In genomic region chrX:23792861-23793553, GRCh38 we compare ENCODE assay signal across 20 cellular contexts. TPM values are rescaled to one million over a fixed set of nuclear protein-coding genes. Genes with fewer than 3 reads are reported as not detected.
A peak's percentile ranks its signal among the peaks of the same experiment; 100 is the strongest.
DNase-seq lines count a peak whose midpoint lies in the region; ATAC-seq, FAIRE-seq and TF ChIP-seq lines count a peak whose summit lies in the region.
"Had no signal": no experiment of that assay in that cellular context is flagged by ENCODE, and none has a peak within 500 bp of the region (broad histone marks: within the 10 kb centered on the region; RNA-seq: fewer than 3 reads in every experiment).

No MANE protein-coding gene starts in this region.

- no peaks in the 10 kb centered on the region for H3K27me3 ChIP-seq in pancreas

- no peak for TF ChIP-seq RAD21 in A549 (conservative IDR thresholded peaks at IDR 0.05 in 1 of 2, IDR thresholded peaks at IDR 0.05 in 1 of 2)

- no peaks in the 10 kb centered on the region for H3K9me3 ChIP-seq in A549
- no peaks in the 10 kb centered on the region for H3K9me3 ChIP-seq in pancreas
- H3K9me3 ChIP-seq: psoas muscle had no signal

- no peaks in the 10 kb centered on the region for H3K36me3 ChIP-seq in pancreas

- 0 out of 3 replicates have a peak overlapping the region, but pooled peaks have one; percentile 0 for H3K4me2 ChIP-seq in A549

- no peak for TF ChIP-seq EP300 in A549 (IDR thresholded peaks at IDR 0.05)

- no peaks in the 10 kb centered on the region for H3K9me3 Mint-ChIP-seq in endothelial cell (ENCODE audit: unreplicated experiment)
- H3K9me3 Mint-ChIP-seq: stimulated activated effector memory CD8-positive, alpha-beta T cell treated with anti-CD3 and anti-CD28 coated beads, Interleukin-12 subunit alpha, Interleukin-12 subunit beta, amount 100 ng/mL, for 72 hours had no signal

- no peaks in the 10 kb centered on the region for H3K36me3 Mint-ChIP-seq in endothelial cell (ENCODE audit: low read depth, unreplicated experiment)
- H3K36me3 Mint-ChIP-seq: stimulated activated effector memory CD8-positive, alpha-beta T cell treated with anti-CD3 and anti-CD28 coated beads, Interleukin-12 subunit alpha, Interleukin-12 subunit beta, amount 100 ng/mL, for 72 hours had no signal

- DNase-seq in A549 (ENCODE audit: low read depth in 1 of 2, low spot score in 1 of 2), result no peak
- peak; percentile 69 for DNase-seq in NCI-H1092 (lab: John Stamatoyannopoulos, UW)
- DNase-seq in NCI-H345 treated with DMSO at 0.1 percent for 48 hours (lab: John Stamatoyannopoulos, UW; ENCODE audit: unreplicated experiment), result peak; percentile 83
- peak; percentile 8 for DNase-seq in endothelial cell (ENCODE audit: low spot score)
- no peak for DNase-seq in OCI-M2 (lab: John Stamatoyannopoulos, UW; ENCODE audit: unreplicated experiment)
- no peak for DNase-seq in pancreas
- no peak for DNase-seq in putamen (ENCODE audit: low spot score)
- no peak for DNase-seq in H4 (ENCODE audit: low spot score)
- DNase-seq: activated CD4-positive, alpha-beta T cell treated with anti-CD3 and anti-CD28 coated beads, Interleukin-2, amount 50 U/mL, for 1 hour; effector CD8-positive, alpha-beta T cell; psoas muscle; stimulated activated CD4-positive, alpha-beta T cell treated with anti-CD3 and anti-CD28 coated beads, Interleukin-4, amount 100 ng/mL, for 1 hour; T-helper 17 cell had no signal

- H3K4me3 ChIP-seq in A549 (no peak overlapping the region), pancreas (no peak overlapping the region)
- H3K4me3 ChIP-seq: psoas muscle had no signal

- CTCF ChIA-PET in A549 (lab: Yijun Ruan, JAX), result interaction anchor here (0.6 to 1.7 kb wide), 5 partner anchors 9 to 261 kb away, joined by 3 to 9 read pairs (median 4); partner anchors contain the start of gene SAT1

- H3K4me1 Mint-ChIP-seq in endothelial cell (ENCODE audit: unreplicated experiment), result peaks cover 15% of the 10 kb centered on the region
- H3K4me1 Mint-ChIP-seq: stimulated activated effector memory CD8-positive, alpha-beta T cell treated with anti-CD3 and anti-CD28 coated beads, Interleukin-12 subunit alpha, Interleukin-12 subunit beta, amount 100 ng/mL, for 72 hours; T-helper 17 cell had no signal

- intact Hi-C loops in pancreas (cut with DNase I), result no loop called here

- peaks cover 25% of the 10 kb centered on the region; the same call in 2 of the 3 replicates for H3K4me1 ChIP-seq in A549
- H3K4me1 ChIP-seq in pancreas, result peaks cover 0 to 2% (median 0%) of the 10 kb centered on the region in 3 donors
- H3K4me1 ChIP-seq: psoas muscle had no signal

- peak overlapping the region; percentile 97 for H3K27ac Mint-ChIP-seq in endothelial cell (ENCODE audit: unreplicated experiment)
- H3K27ac Mint-ChIP-seq: stimulated activated effector memory CD8-positive, alpha-beta T cell treated with anti-CD3 and anti-CD28 coated beads, Interleukin-12 subunit alpha, Interleukin-12 subunit beta, amount 100 ng/mL, for 72 hours; T-helper 17 cell had no signal

- no peak for ATAC-seq in A549
- no peak for ATAC-seq in pancreas
- ATAC-seq: psoas muscle; stimulated activated effector memory CD8-positive, alpha-beta T cell treated with anti-CD3 and anti-CD28 coated beads, Interleukin-12 subunit alpha, Interleukin-12 subunit beta, amount 100 ng/mL, for 72 hours; T-helper 17 cell had no signal

- 79% methylated on average over 6 of the region's 6 CpGs for WGBS in A549 (ENCODE audit: missing lambda C conversion rate)
- WGBS in pancreas, 2 donors, result 67 to 76% methylated on average over 6 of the region's 6 CpGs

- TF ChIP-seq POLR2A in A549 (IDR thresholded peaks at IDR 0.05; ENCODE audit: low read length), result no peak

- H3K4me3 Mint-ChIP-seq in endothelial cell (ENCODE audit: unreplicated experiment), result no peak overlapping the region
- H3K4me3 Mint-ChIP-seq: stimulated activated effector memory CD8-positive, alpha-beta T cell treated with anti-CD3 and anti-CD28 coated beads, Interleukin-12 subunit alpha, Interleukin-12 subunit beta, amount 100 ng/mL, for 72 hours; T-helper 17 cell had no signal

- TF ChIP-seq CTCF in A549 (IDR thresholded peaks at IDR 0.05), result no peak
- TF ChIP-seq CTCF in endothelial cell (IDR thresholded peaks at IDR 0.05; ENCODE audit: unreplicated experiment), result no peak
- no peak for TF ChIP-seq CTCF in pancreas (IDR thresholded peaks at IDR 0.05)

- POLR2A ChIA-PET in A549 (lab: Yijun Ruan, JAX), result interaction anchor here (1.2 to 1.5 kb wide), 2 partner anchors 9 to 10 kb away, joined by 5 to 7 read pairs; partner anchors contain the start of gene SAT1

- no peak for FAIRE-seq in A549 (lab: Jason Lieb, UNC)
- FAIRE-seq in pancreas (lab: Jason Lieb, UNC), result no peak
- FAIRE-seq: astrocyte, frontal cortex, GM19239, H1, islet of Langerhans, urothelium cell line had no signal

- H3K27me3 Mint-ChIP-seq in endothelial cell (ENCODE audit: unreplicated experiment), result no peaks in the 10 kb centered on the region
- H3K27me3 Mint-ChIP-seq: T-helper 17 cell had no signal

- H3K27ac ChIP-seq in A549, result peak overlapping the region; percentile 60 to 64
- no peak overlapping the region for H3K27ac ChIP-seq in pancreas
- H3K27ac ChIP-seq: psoas muscle had no signal

TF ChIP-seq in A549, 52 proteins besides CTCF, POLR2A, EP300 and RAD21 (continues in another document):
- TF ChIP-seq, protein P1, sequence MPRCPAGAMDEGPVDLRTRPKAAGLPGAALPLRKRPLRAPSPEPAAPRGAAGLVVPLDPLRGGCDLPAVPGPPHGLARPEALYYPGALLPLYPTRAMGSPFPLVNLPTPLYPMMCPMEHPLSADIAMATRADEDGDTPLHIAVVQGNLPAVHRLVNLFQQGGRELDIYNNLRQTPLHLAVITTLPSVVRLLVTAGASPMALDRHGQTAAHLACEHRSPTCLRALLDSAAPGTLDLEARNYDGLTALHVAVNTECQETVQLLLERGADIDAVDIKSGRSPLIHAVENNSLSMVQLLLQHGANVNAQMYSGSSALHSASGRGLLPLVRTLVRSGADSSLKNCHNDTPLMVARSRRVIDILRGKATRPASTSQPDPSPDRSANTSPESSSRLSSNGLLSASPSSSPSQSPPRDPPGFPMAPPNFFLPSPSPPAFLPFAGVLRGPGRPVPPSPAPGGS (IDR thresholded peaks at IDR 0.05), result no peak
- TF ChIP-seq HES2 (IDR thresholded peaks at IDR 0.05), result no peak
- TF ChIP-seq GATA3 (IDR thresholded peaks at IDR 0.05; ENCODE audit: borderline replicate concordance), result no peak
- TF ChIP-seq MAFK (IDR thresholded peaks at IDR 0.05; ENCODE audit: partially characterized antibody), result no peak
- TF ChIP-seq MYC (IDR thresholded peaks at IDR 0.05; ENCODE audit: borderline replicate concordance, low read length), result no peak
- TF ChIP-seq JUN (IDR thresholded peaks at IDR 0.05), result no peak
- TF ChIP-seq ESRRA (IDR thresholded peaks at IDR 0.05; ENCODE audit: borderline replicate concordance, low read length), result no peak
- TF ChIP-seq TFCP2L1 (CRISPR knock-in tag; IDR thresholded peaks at IDR 0.05), result no peak
- TF ChIP-seq TP53 (CRISPR knock-in tag; IDR thresholded peaks at IDR 0.05), result no peak
- no peak for TF ChIP-seq RNF2 (IDR thresholded peaks at IDR 0.05; ENCODE audit: borderline replicate concordance, low read depth)
- TF ChIP-seq, protein P2, sequence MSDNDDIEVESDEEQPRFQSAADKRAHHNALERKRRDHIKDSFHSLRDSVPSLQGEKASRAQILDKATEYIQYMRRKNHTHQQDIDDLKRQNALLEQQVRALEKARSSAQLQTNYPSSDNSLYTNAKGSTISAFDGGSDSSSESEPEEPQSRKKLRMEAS (IDR thresholded peaks at IDR 0.05), result no peak
- TF ChIP-seq, protein P3, sequence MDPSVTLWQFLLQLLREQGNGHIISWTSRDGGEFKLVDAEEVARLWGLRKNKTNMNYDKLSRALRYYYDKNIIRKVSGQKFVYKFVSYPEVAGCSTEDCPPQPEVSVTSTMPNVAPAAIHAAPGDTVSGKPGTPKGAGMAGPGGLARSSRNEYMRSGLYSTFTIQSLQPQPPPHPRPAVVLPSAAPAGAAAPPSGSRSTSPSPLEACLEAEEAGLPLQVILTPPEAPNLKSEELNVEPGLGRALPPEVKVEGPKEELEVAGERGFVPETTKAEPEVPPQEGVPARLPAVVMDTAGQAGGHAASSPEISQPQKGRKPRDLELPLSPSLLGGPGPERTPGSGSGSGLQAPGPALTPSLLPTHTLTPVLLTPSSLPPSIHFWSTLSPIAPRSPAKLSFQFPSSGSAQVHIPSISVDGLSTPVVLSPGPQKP (IDR thresholded peaks at IDR 0.05; ENCODE audit: low read depth, low read length), result no peak
- no peak for TF ChIP-seq USF2 (IDR thresholded peaks at IDR 0.05)
- TF ChIP-seq RARB (CRISPR knock-in tag; IDR thresholded peaks at IDR 0.05), result no peak

RNA-seq across cellular contexts. Expression of gene SAT1, which starts 10.0 kb away (rescaled TPM):
- polyA plus RNA-seq in A549 (2011; rRNA removed) (2,314 and 3,185 TPM in 2 replicates), A549 (2017; fragmentation: RNase III; extraction: RNeasy Plus Mini Kit Qiagen cat#74134 plus additional on column Dnase treatment) (458 to 607 TPM (median 585 TPM) in 3 replicates), pancreas (100 to 1,000 TPM; 220 to 326 TPM)
- polyA plus RNA-seq in A549 (2012; cell fraction: cytosol; rRNA removed), result 394 and 479 TPM in 2 replicates
- 830 and 1,625 TPM in 2 replicates for polyA plus RNA-seq in A549 (2012; cell fraction: nucleus; rRNA removed)
- 644 and 676 TPM in 2 replicates for polyA minus RNA-seq in A549 (2011; rRNA and poly(A)+ RNA removed)
- total RNA-seq in endothelial cell (ENCODE audit: unreplicated experiment) (479 TPM), pancreas (100 to 1,000 TPM in 2 of 6 donors, 10 to 100 TPM in 4; 51.1 to 376 (median 71.6) TPM)
- total RNA-seq in H4 (2014; rRNA removed; shearing (Covaris generic)), result 44.2 and 46.4 TPM in 2 replicates

RNA-seq across cellular contexts. Expression of gene ACOT9, which starts 49.9 kb away (rescaled TPM):
- polyA plus RNA-seq in A549 (2011; rRNA removed) (83.0 and 110 TPM in 2 replicates), A549 (2017; fragmentation: RNase III; extraction: RNeasy Plus Mini Kit Qiagen cat#74134 plus additional on column Dnase treatment) (87.0 to 91.2 TPM (median 87.3 TPM) in 3 replicates), pancreas (10 to 100 TPM; 19.2 to 26.8 TPM)
- polyA plus RNA-seq in A549 (2012; cell fraction: cytosol; rRNA removed), result 43.1 and 45.1 TPM in 2 replicates
- polyA plus RNA-seq in A549 (2012; cell fraction: nucleus; rRNA removed), result 43.6 and 65.1 TPM in 2 replicates
- polyA minus RNA-seq in A549 (2011; rRNA and poly(A)+ RNA removed), result 31.7 and 35.7 TPM in 2 replicates
- total RNA-seq in endothelial cell (ENCODE audit: unreplicated experiment) (99.1 TPM), pancreas (10 to 100 TPM in 2 of 6 donors, 1 to 10 TPM in 4; 7.0 to 18.6 (median 9.8) TPM)
- total RNA-seq in H4 (2014; rRNA removed; shearing (Covaris generic)), result 41.1 and 47.0 TPM in 2 replicates

Comparison
In these comparisons a context has a peak if more than half of its experiments do, and no peak if none do; other contexts are left out.
1. DNase-seq: peak in NCI-H1092 (single experiment), NCI-H345 treated with DMSO at 0.1 percent for 48 hours (single experiment) and endothelial cell (single experiment); none in A549 (0 of 2), OCI-M2 (single experiment), pancreas (0 of 6), putamen (single experiment) and H4 (single experiment).
2. H3K27ac ChIP-seq: peak in A549 (2 of 2); none in pancreas (0 of 4).